ENCODE assay signal across 9 cellular contexts in genomic region chr2:129347486-129348217, GRCh38.
DNase-seq lines count a peak whose midpoint lies in the region; ATAC-seq, FAIRE-seq and TF ChIP-seq lines count a peak whose summit lies in the region.
"Had no signal": no experiment of that assay in that cellular context is flagged by ENCODE, and none has a peak within 500 bp of the region (broad histone marks: within the 10 kb centered on the region; RNA-seq: fewer than 3 reads in every experiment).

No MANE protein-coding gene starts in this region.

- FAIRE-seq in GM12892 (lab: Jason Lieb, UNC) (peak; percentile 99), K562 (lab: Jason Lieb, UNC) (no peak)

- H3K27me3 ChIP-seq in K562 (ENCODE audit: control insufficient read depth in 2 of 2, insufficient read depth in 2 of 2, low read length in 2 of 2) (peaks cover 0 to 6% of the 10 kb centered on the region in 2 experiments; a peak in 1 of 5 replicates), aorta (ENCODE audit: control insufficient read depth in 1 of 2, insufficient read depth in 2 of 2, low read length in 1 of 2) (no peaks in the 10 kb centered on the region), upper lobe of left lung (no peaks in the 10 kb centered on the region)

- ATAC-seq in GM19467 (IDR thresholded peaks at IDR 0.05; ENCODE audit: unreplicated experiment) (peak; percentile 99), HG03066 (IDR thresholded peaks at IDR 0.05; ENCODE audit: low read depth, unreplicated experiment) (peak; percentile 100), K562 (no peak), aorta (ENCODE audit: low FRiP score) (no peak), upper lobe of left lung (ENCODE audit: low FRiP score in 2 of 2) (no peak)

- WGBS in K562 (ENCODE audit: insufficient coverage, low coverage, missing lambda C conversion rate) = 1% methylated on average over 11 of the region's 11 CpGs
- 71 to 79% methylated on average over 11 of the region's 11 CpGs for WGBS in aorta, 2 donors
- 69 to 72% methylated on average over 11 of the region's 11 CpGs for WGBS in upper lobe of left lung, 2 donors

- no peak for TF ChIP-seq EP300 in K562 (IDR thresholded peaks at IDR 0.05; ENCODE audit: low read length)
- no peak for TF ChIP-seq EP300 in upper lobe of left lung (IDR thresholded peaks at IDR 0.05)

- H3K9ac ChIP-seq in K562 (ENCODE audit: insufficient read depth in 1 of 2, low read depth in 2 of 2, low read length in 2 of 2) = no peak overlapping the region

- no peaks in the 10 kb centered on the region for H3K4me1 ChIP-seq in K562 (replicated peaks in 1 of 2; ENCODE audit: control insufficient read depth in 2 of 2, insufficient read depth in 2 of 2, low read length in 2 of 2)
- H3K4me1 ChIP-seq in aorta (ENCODE audit: control insufficient read depth in 1 of 2, insufficient read depth in 2 of 2, low read length in 2 of 2) = no peaks in the 10 kb centered on the region
- no peaks in the 10 kb centered on the region for H3K4me1 ChIP-seq in upper lobe of left lung

- no peak for TF ChIP-seq POLR2A in GM12892 (IDR thresholded peaks at IDR 0.05; ENCODE audit: low read depth, low read length)
- TF ChIP-seq POLR2A in K562 (conservative IDR thresholded peaks at IDR 0.05) = no peak
- no peak for TF ChIP-seq POLR2A in upper lobe of left lung (IDR thresholded peaks at IDR 0.05)

- H3K79me2 ChIP-seq in K562 (ENCODE audit: control insufficient read depth, insufficient read depth, low read length) = no peaks in the 10 kb centered on the region

- DNase-seq in GM12892 (ENCODE audit: insufficient read length) (no peak), K562 (ENCODE audit: extremely low read depth in 1 of 4, low spot score in 3 of 4) (peak in 1 of 4 experiments; percentile 10), aorta (no peak), upper lobe of left lung (no peak), NCI-H345 (lab: John Stamatoyannopoulos, UW) (no peak), SIG-M5 treated with dmso at 0.1 percent for 504 hours (lab: John Stamatoyannopoulos, UW; ENCODE audit: unreplicated experiment) (no peak)
- DNase-seq: CD8-positive, alpha-beta memory T cell had no signal

- no peaks in the 10 kb centered on the region for H4K20me1 ChIP-seq in K562 (replicated peaks; ENCODE audit: control insufficient read depth, insufficient read depth, low read length)

- H3K27ac ChIP-seq in K562 (ENCODE audit: extremely low read depth, low read depth, low read length) = no peak overlapping the region
- no peak overlapping the region for H3K27ac ChIP-seq in aorta (ENCODE audit: low read depth in 1 of 2, low read length in 2 of 2)
- no peak overlapping the region for H3K27ac ChIP-seq in upper lobe of left lung

- TF ChIP-seq CTCF in K562 (IDR thresholded peaks at IDR 0.05 in 2 of 3, conservative IDR thresholded peaks at IDR 0.05 in 1 of 3; ENCODE audit: insufficient read depth in 2 of 3, low read depth in 1 of 3, low read length in 3 of 3) (no peak), upper lobe of left lung (IDR thresholded peaks at IDR 0.05) (no peak)

- in situ Hi-C loops in K562 (cut with MboI) = no loop called here

- no peak overlapping the region for H2AFZ ChIP-seq in K562 (ENCODE audit: low read depth, low read length)

- H3K4me3 ChIP-seq in K562 (no peak overlapping the region), aorta (ENCODE audit: low read length in 2 of 2) (no peak overlapping the region), upper lobe of left lung (no peak overlapping the region)

- no peaks in the 10 kb centered on the region for H3K9me3 ChIP-seq in K562 (replicated peaks; ENCODE audit: control insufficient read depth, insufficient read depth, low read depth, low read length)
- H3K9me3 ChIP-seq in aorta (ENCODE audit: control insufficient read depth, low read length) = no peaks in the 10 kb centered on the region
- no peaks in the 10 kb centered on the region for H3K9me3 ChIP-seq in upper lobe of left lung

- no peak overlapping the region for H3K4me2 ChIP-seq in K562 (ENCODE audit: insufficient read depth, low read length)

- no peak for TF ChIP-seq RAD21 in K562 (CRISPR knock-in tag; conservative IDR thresholded peaks at IDR 0.05 in 1 of 2, IDR thresholded peaks at IDR 0.05 in 1 of 2)

- no TSS peak for BruUV-seq in K562 (replicated peaks; lab: Mats Ljungman, UMichigan)

- CTCF ChIA-PET in K562 (lab: Yijun Ruan, JAX; ENCODE audit: low intra/inter-chr PET ratio) = no interaction called here

- POLR2A ChIA-PET in K562 (lab: Yijun Ruan, JAX) = interaction anchor here (0.5 kb wide), 1 partner anchor 21 kb away, joined by 3 read pairs; no protein-coding TSS in a partner anchor

- intact Hi-C loops in K562 (cut with micrococcal nuclease) (no loop called here), aorta (cut with DNase I) (no loop called here)

- no peaks in the 10 kb centered on the region for H3K9me1 ChIP-seq in K562 (ENCODE audit: control insufficient read depth, insufficient read depth, low read length)

- H3K36me3 ChIP-seq in K562 (ENCODE audit: control insufficient read depth, insufficient read depth, low read length) = no peaks in the 10 kb centered on the region
- no peaks in the 10 kb centered on the region for H3K36me3 ChIP-seq in aorta (ENCODE audit: control insufficient read depth in 1 of 2, insufficient read depth in 2 of 2, low read length in 1 of 2)
- H3K36me3 ChIP-seq in upper lobe of left lung = no peaks in the 10 kb centered on the region

TF ChIP-seq in K562, 482 proteins besides CTCF, POLR2A, EP300 and RAD21:
- TF ChIP-seq GABPB2 (CRISPR knock-in tag; conservative IDR thresholded peaks at IDR 0.05) (no peak), NFIC (IDR thresholded peaks at IDR 0.05) (peak; percentile 45), YBX1 (IDR thresholded peaks at IDR 0.05) (no peak)

Comparison
In these comparisons a context has a peak if more than half of its experiments do, and no peak if none do; other contexts are left out.
1. ATAC-seq: peak in GM19467 (single experiment) and HG03066 (single experiment); none in K562 (single experiment), aorta (single experiment) and upper lobe of left lung (0 of 2).